ENCODE assay signal across 15 cellular contexts in genomic region chr11:121510438-121510837, GRCh38.
"Had no signal": no experiment of that assay in that cellular context is flagged by ENCODE, and none has a peak within 500 bp of the region (broad histone marks: within the 10 kb centered on the region; RNA-seq: fewer than 3 reads in every experiment).

No MANE protein-coding gene starts in this region.

- H3K4me1 Mint-ChIP-seq: nephron had no signal

- H3K4me1 ChIP-seq: esophagus squamous epithelium, left ventricle myocardium inferior had no signal

- H3K27me3 ChIP-seq: esophagus squamous epithelium, hepatocyte, right lobe of liver had no signal

- H3K27ac Mint-ChIP-seq: activated naive CD8-positive, alpha-beta T cell treated with anti-CD3 and anti-CD28 coated beads, Interleukin-2, amount 10 ng/mL, durations not matched to agents 7 days and 5 days; activated T-helper 2 cell treated with anti-CD3 and anti-CD28 coated beads, Interferon-gamma antibody, Interleukin-2, Interleukin-4, amounts not matched to agents 10 μg/mL and 5 μg/mL and 100 μg/mL, durations not matched to agents 14 hours and 24 hours and 36 hours; nephron; type B pancreatic cell had no signal

- H3K4me3 Mint-ChIP-seq: activated naive CD8-positive, alpha-beta T cell treated with anti-CD3 and anti-CD28 coated beads, Interleukin-2, amount 10 ng/mL, durations not matched to agents 7 days and 5 days; nephron; type B pancreatic cell had no signal

- DNase-seq: activated CD4-positive, CD25-positive, alpha-beta regulatory T cell treated with anti-CD3 and anti-CD28 coated beads, Interleukin-2, amount 50 U/mL, for 72 hours; activated CD8-positive, alpha-beta memory T cell treated with anti-CD3 and anti-CD28 coated beads for 24 hours; activated naive CD8-positive, alpha-beta T cell treated with anti-CD3 and anti-CD28 coated beads, Interleukin-2, amount 10 ng/mL, durations not matched to agents 7 days and 5 days; anterior cingulate cortex; cortex of kidney; effector CD4-positive, alpha-beta T cell; esophagus squamous epithelium; left ventricle myocardium inferior; mucosa of descending colon; right lobe of liver; stimulated activated naive CD8-positive, alpha-beta T cell treated with anti-CD3 and anti-CD28 coated beads, Interleukin-15, Interleukin-2, amounts not matched to agents 100 U/mL and 50 U/mL, for 24 hours had no signal

- H3K9me3 ChIP-seq: mucosa of descending colon, right lobe of liver had no signal

- H3K4me3 ChIP-seq: esophagus squamous epithelium, hepatocyte, left ventricle myocardium inferior, mucosa of descending colon, right lobe of liver had no signal

- ATAC-seq: mucosa of descending colon; right lobe of liver; stimulated activated naive CD8-positive, alpha-beta T cell treated with anti-CD3 and anti-CD28 coated beads, Interleukin-15, Interleukin-2, amounts not matched to agents 100 U/mL and 50 U/mL, for 24 hours had no signal

- H3K27me3 Mint-ChIP-seq: activated naive CD8-positive, alpha-beta T cell treated with anti-CD3 and anti-CD28 coated beads, Interleukin-2, amount 10 ng/mL, durations not matched to agents 7 days and 5 days; type B pancreatic cell had no signal

- H3K27ac ChIP-seq: esophagus squamous epithelium, hepatocyte, left ventricle myocardium inferior, right lobe of liver had no signal
